In genomic region chr6:36676142-36677058, GRCh38 we compare ENCODE assay signal across 8 cellular contexts. TPM values are rescaled to one million over a fixed set of nuclear protein-coding genes. Genes with fewer than 3 reads are reported as not detected.
DNase-seq lines count a peak whose midpoint lies in the region; ATAC-seq, FAIRE-seq and TF ChIP-seq lines count a peak whose summit lies in the region.

No MANE protein-coding gene starts in this region.

- ATAC-seq in GM21529 (IDR thresholded peaks at IDR 0.05; ENCODE audit: unreplicated experiment) (no peak), HG03378 (IDR thresholded peaks at IDR 0.05; ENCODE audit: unreplicated experiment) (no peak)

- peak overlapping the region; percentile 85 for H3K4me3 ChIP-seq in bronchial epithelial cell (ENCODE audit: low read depth, low read length)
- peak overlapping the region; percentile 86 for H3K4me3 ChIP-seq in neuron (ENCODE audit: low read length)

- H3K9me3 ChIP-seq in neuron (ENCODE audit: low read length): no peaks in the 10 kb centered on the region

- no peak overlapping the region for H2AFZ ChIP-seq in neuron (ENCODE audit: low read depth, low read length)

- peak; percentile 61 for DNase-seq in EH (ENCODE audit: low read depth)
- peak; percentile 24 for DNase-seq in NCI-H1105 (lab: John Stamatoyannopoulos, UW)
- peak; percentile 84 for DNase-seq in bronchial epithelial cell (ENCODE audit: low read depth)
- DNase-seq in GM19238 (ENCODE audit: insufficient read length, low spot score): no peak
- no peak for DNase-seq in amniotic stem cell (lab: John Stamatoyannopoulos, UW)

- H3K27me3 ChIP-seq in bronchial epithelial cell (ENCODE audit: control insufficient read depth, insufficient read depth, low read length): no peaks in the 10 kb centered on the region
- no peaks in the 10 kb centered on the region for H3K27me3 ChIP-seq in neuron (ENCODE audit: insufficient read depth, low read length)

- no peak for FAIRE-seq in bronchial epithelial cell (lab: Jason Lieb, UNC)

- peaks cover 39% of the 10 kb centered on the region for H3K4me1 ChIP-seq in neuron (ENCODE audit: insufficient read depth, low read length)

- no peak for TF ChIP-seq CTCF in bronchial epithelial cell (IDR thresholded peaks at IDR 0.05; ENCODE audit: insufficient read depth, low read length, severe bottlenecking)

- H3K36me3 ChIP-seq in bronchial epithelial cell (ENCODE audit: control insufficient read depth, insufficient read depth, low read length) (peaks cover 13% of the 10 kb centered on the region), neuron (ENCODE audit: insufficient read depth, low read length) (no peaks in the 10 kb centered on the region)

RNA-seq across cellular contexts. Expression of gene CDKN1A, which starts 2.1 kb away (rescaled TPM):
- total RNA-seq in bronchial epithelial cell: 364 and 524 TPM in 2 replicates

RNA-seq across cellular contexts. Expression of gene RAB44, which starts 21.2 kb away (rescaled TPM):
- total RNA-seq in bronchial epithelial cell: under 0.01 TPM in 2 replicates

Comparison
In these comparisons a context has a peak if more than half of its experiments do, and no peak if none do; other contexts are left out.
1. DNase-seq: peak in EH (single experiment), NCI-H1105 (single experiment) and bronchial epithelial cell (single experiment); none in GM19238 (single experiment) and amniotic stem cell (single experiment).